1 cellular context compared by ENCODE assay signal in the genomic region with DNA sequence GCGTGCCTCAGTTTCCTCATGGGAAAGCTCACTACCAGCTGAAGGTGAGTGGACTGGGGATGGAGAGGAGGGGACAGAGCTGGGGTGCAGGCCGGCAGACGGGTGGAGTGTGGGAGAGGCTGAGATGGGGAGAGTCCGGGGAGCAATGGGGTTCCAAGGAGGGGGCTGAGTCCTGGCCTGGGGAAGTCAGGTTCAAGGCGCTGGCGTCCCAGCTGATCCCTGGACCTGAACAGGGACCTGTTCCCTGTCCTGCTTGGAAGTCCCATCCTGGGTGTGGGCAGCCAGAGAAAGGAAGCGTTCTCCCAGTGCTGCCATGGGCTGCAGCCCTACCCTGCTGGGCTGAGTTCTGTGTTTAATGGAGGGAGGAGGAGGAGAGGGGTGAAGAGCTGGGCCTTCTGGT.
TF ChIP-seq lines count a peak whose summit lies in the region.

No MANE protein-coding gene starts in this region.

TF ChIP-seq in WTC11, 78 proteins besides CTCF, POLR2A, EP300 and RAD21 (continued from another document):
- TF ChIP-seq, protein P1, sequence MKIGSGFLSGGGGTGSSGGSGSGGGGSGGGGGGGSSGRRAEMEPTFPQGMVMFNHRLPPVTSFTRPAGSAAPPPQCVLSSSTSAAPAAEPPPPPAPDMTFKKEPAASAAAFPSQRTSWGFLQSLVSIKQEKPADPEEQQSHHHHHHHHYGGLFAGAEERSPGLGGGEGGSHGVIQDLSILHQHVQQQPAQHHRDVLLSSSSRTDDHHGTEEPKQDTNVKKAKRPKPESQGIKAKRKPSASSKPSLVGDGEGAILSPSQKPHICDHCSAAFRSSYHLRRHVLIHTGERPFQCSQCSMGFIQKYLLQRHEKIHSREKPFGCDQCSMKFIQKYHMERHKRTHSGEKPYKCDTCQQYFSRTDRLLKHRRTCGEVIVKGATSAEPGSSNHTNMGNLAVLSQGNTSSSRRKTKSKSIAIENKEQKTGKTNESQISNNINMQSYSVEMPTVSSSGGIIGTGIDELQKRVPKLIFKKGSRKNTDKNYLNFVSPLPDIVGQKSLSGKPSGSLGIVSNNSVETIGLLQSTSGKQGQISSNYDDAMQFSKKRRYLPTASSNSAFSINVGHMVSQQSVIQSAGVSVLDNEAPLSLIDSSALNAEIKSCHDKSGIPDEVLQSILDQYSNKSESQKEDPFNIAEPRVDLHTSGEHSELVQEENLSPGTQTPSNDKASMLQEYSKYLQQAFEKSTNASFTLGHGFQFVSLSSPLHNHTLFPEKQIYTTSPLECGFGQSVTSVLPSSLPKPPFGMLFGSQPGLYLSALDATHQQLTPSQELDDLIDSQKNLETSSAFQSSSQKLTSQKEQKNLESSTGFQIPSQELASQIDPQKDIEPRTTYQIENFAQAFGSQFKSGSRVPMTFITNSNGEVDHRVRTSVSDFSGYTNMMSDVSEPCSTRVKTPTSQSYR (CRISPR knock-in tag; IDR thresholded peaks at IDR 0.05): no peak
- TF ChIP-seq ETV6 (CRISPR knock-in tag; IDR thresholded peaks at IDR 0.05): no peak
- no peak for TF ChIP-seq GABPB1 (CRISPR knock-in tag; IDR thresholded peaks at IDR 0.05)
- TF ChIP-seq GRHL2 (CRISPR knock-in tag; IDR thresholded peaks at IDR 0.05; ENCODE audit: insufficient replicate concordance, severe bottlenecking): no peak
- TF ChIP-seq, protein P2, sequence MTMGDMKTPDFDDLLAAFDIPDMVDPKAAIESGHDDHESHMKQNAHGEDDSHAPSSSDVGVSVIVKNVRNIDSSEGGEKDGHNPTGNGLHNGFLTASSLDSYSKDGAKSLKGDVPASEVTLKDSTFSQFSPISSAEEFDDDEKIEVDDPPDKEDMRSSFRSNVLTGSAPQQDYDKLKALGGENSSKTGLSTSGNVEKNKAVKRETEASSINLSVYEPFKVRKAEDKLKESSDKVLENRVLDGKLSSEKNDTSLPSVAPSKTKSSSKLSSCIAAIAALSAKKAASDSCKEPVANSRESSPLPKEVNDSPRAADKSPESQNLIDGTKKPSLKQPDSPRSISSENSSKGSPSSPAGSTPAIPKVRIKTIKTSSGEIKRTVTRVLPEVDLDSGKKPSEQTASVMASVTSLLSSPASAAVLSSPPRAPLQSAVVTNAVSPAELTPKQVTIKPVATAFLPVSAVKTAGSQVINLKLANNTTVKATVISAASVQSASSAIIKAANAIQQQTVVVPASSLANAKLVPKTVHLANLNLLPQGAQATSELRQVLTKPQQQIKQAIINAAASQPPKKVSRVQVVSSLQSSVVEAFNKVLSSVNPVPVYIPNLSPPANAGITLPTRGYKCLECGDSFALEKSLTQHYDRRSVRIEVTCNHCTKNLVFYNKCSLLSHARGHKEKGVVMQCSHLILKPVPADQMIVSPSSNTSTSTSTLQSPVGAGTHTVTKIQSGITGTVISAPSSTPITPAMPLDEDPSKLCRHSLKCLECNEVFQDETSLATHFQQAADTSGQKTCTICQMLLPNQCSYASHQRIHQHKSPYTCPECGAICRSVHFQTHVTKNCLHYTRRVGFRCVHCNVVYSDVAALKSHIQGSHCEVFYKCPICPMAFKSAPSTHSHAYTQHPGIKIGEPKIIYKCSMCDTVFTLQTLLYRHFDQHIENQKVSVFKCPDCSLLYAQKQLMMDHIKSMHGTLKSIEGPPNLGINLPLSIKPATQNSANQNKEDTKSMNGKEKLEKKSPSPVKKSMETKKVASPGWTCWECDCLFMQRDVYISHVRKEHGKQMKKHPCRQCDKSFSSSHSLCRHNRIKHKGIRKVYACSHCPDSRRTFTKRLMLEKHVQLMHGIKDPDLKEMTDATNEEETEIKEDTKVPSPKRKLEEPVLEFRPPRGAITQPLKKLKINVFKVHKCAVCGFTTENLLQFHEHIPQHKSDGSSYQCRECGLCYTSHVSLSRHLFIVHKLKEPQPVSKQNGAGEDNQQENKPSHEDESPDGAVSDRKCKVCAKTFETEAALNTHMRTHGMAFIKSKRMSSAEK (CRISPR knock-in tag; IDR thresholded peaks at IDR 0.05; ENCODE audit: borderline replicate concordance): no peak
